In genomic region chr21:46121286-46122221, GRCh38 we compare ENCODE assay signal across 16 cellular contexts. TPM values are rescaled to one million over a fixed set of nuclear protein-coding genes. Genes with fewer than 3 reads are reported as not detected.
DNase-seq lines count a peak whose midpoint lies in the region; ATAC-seq and TF ChIP-seq lines count a peak whose summit lies in the region.
"Had no signal": no experiment of that assay in that cellular context is flagged by ENCODE, and none has a peak within 500 bp of the region (broad histone marks: within the 10 kb centered on the region; RNA-seq: fewer than 3 reads in every experiment).

No MANE protein-coding gene starts in this region.

- no peaks in the 10 kb centered on the region for H3K9me3 Mint-ChIP-seq in activated CD4-positive, alpha-beta T cell treated with anti-CD3 and anti-CD28 coated beads for 36 hours (ENCODE audit: low read depth)
- H3K9me3 Mint-ChIP-seq: activated naive CD4-positive, alpha-beta T cell treated with anti-CD3 and anti-CD28 coated beads, Interleukin-2, amount 50 U/mL, for 24 hours had no signal

- CTCF ChIA-PET in activated CD4-positive, alpha-beta T cell treated with anti-CD3 and anti-CD28 coated beads for 36 hours (lab: Charles Lee), result interaction anchor here (0.6 kb wide), 1 partner anchor 108 kb away, joined by 3 read pairs; no protein-coding TSS in a partner anchor

- H3K4me3 ChIP-seq in WERI-Rb-1 (ENCODE audit: low read depth, low read length), result no peak overlapping the region
- H3K4me3 ChIP-seq in right cardiac atrium (ENCODE audit: low read length), result no peak overlapping the region
- H3K4me3 ChIP-seq in spleen, result no peak overlapping the region
- H3K4me3 ChIP-seq: A549, GM12878, psoas muscle had no signal

- DNase-seq in activated CD4-positive, alpha-beta T cell treated with anti-CD3 and anti-CD28 coated beads for 36 hours, result peak; percentile 3
- DNase-seq in activated CD4-positive, alpha-beta T cell treated with anti-CD3 and anti-CD28 coated beads for 1 hour, result no peak
- DNase-seq in WERI-Rb-1 (peak; percentile 9), right cardiac atrium (peak; percentile 18 to 60 (median 44)), spleen (peak; percentile 56), DMS79 (lab: John Stamatoyannopoulos, UW) (no peak), ureter (ENCODE audit: low spot score) (no peak)
- DNase-seq: NCI-H1105 treated with DMSO at 0.1 percent for 48 hours, NCI-H524 treated with DMSO at 0.1 percent for 48 hours had no signal

- intact Hi-C loops in activated CD4-positive, alpha-beta T cell treated with anti-CD3 and anti-CD28 coated beads for 36 hours (cut with DNase I, micrococcal nuclease), result no loop called here
- intact Hi-C loops in right cardiac atrium (cut with DNase I) (no loop called here), spleen (cut with DNase I; ENCODE audit: low total_unique reads) (no loop called here)

- H3K27ac Mint-ChIP-seq in activated CD4-positive, alpha-beta T cell treated with anti-CD3 and anti-CD28 coated beads for 36 hours, result no peak overlapping the region
- H3K27ac Mint-ChIP-seq: activated naive CD4-positive, alpha-beta T cell treated with anti-CD3 and anti-CD28 coated beads, Interleukin-2, amount 50 U/mL, for 24 hours had no signal

- POLR2A ChIA-PET in activated CD4-positive, alpha-beta T cell treated with anti-CD3 and anti-CD28 coated beads for 36 hours (lab: Charles Lee), result no interaction called here

- no peaks in the 10 kb centered on the region for H3K4me1 Mint-ChIP-seq in activated CD4-positive, alpha-beta T cell treated with anti-CD3 and anti-CD28 coated beads for 36 hours
- H3K4me1 Mint-ChIP-seq: activated naive CD4-positive, alpha-beta T cell treated with anti-CD3 and anti-CD28 coated beads, Interleukin-2, amount 50 U/mL, for 24 hours had no signal

- 92% methylated on average over 29 of the region's 29 CpGs for WGBS in right cardiac atrium
- WGBS in spleen, 5 donors, result 85 to 92% (median 89%) methylated on average over 15 to 29 of the region's 29 CpGs

- H3K4me1 ChIP-seq in right cardiac atrium (ENCODE audit: control insufficient read depth, insufficient read depth, low read length) (no peaks in the 10 kb centered on the region), spleen (no peaks in the 10 kb centered on the region)
- H3K4me1 ChIP-seq: A549, psoas muscle had no signal

- ATAC-seq in activated CD4-positive, alpha-beta T cell treated with anti-CD3 and anti-CD28 coated beads for 36 hours, result no peak
- ATAC-seq in right cardiac atrium (no peak), GM18511 (IDR thresholded peaks at IDR 0.05; ENCODE audit: unreplicated experiment) (no peak)
- ATAC-seq: GM12878 had no signal

- H3K27ac ChIP-seq in WERI-Rb-1 (no peak overlapping the region), right cardiac atrium (ENCODE audit: low read length) (no peak overlapping the region), spleen (no peak overlapping the region)
- H3K27ac ChIP-seq: A549, psoas muscle, VCaP had no signal

- H3K27me3 ChIP-seq in WERI-Rb-1 (ENCODE audit: insufficient read depth, low read depth, severe bottlenecking) (no peaks in the 10 kb centered on the region), right cardiac atrium (ENCODE audit: control insufficient read depth, insufficient read depth) (no peaks in the 10 kb centered on the region), spleen (replicated peaks in 1 of 7) (no peaks in the 10 kb centered on the region)

- TF ChIP-seq POLR2A in spleen (IDR thresholded peaks at IDR 0.05), result no peak

- H3K9me3 ChIP-seq in WERI-Rb-1 (ENCODE audit: severe bottlenecking) (no peaks in the 10 kb centered on the region), right cardiac atrium (ENCODE audit: control insufficient read depth, low read length) (no peaks in the 10 kb centered on the region), spleen (no peaks in the 10 kb centered on the region)
- H3K9me3 ChIP-seq: A549, psoas muscle had no signal

- no peaks in the 10 kb centered on the region for H3K27me3 Mint-ChIP-seq in activated CD4-positive, alpha-beta T cell treated with anti-CD3 and anti-CD28 coated beads for 36 hours
- H3K27me3 Mint-ChIP-seq: activated naive CD4-positive, alpha-beta T cell treated with anti-CD3 and anti-CD28 coated beads, Interleukin-2, amount 50 U/mL, for 24 hours had no signal

- no peak overlapping the region for H3K4me3 Mint-ChIP-seq in activated CD4-positive, alpha-beta T cell treated with anti-CD3 and anti-CD28 coated beads for 36 hours
- H3K4me3 Mint-ChIP-seq: activated naive CD4-positive, alpha-beta T cell treated with anti-CD3 and anti-CD28 coated beads, Interleukin-2, amount 50 U/mL, for 24 hours had no signal

- H3K36me3 ChIP-seq in WERI-Rb-1 (peaks cover 25% of the 10 kb centered on the region), spleen (peaks cover 0 to 91% (median 35%) of the 10 kb centered on the region in 6 donors)

- TF ChIP-seq CTCF in WERI-Rb-1 (IDR thresholded peaks at IDR 0.05; ENCODE audit: low read depth, low read length) (no peak), spleen (IDR thresholded peaks at IDR 0.05 in 8 of 11, conservative IDR thresholded peaks at IDR 0.05 in 3 of 11) (no peak)

- peaks cover 1% of the 10 kb centered on the region for H3K36me3 Mint-ChIP-seq in activated CD4-positive, alpha-beta T cell treated with anti-CD3 and anti-CD28 coated beads for 36 hours (ENCODE audit: low read depth)
- H3K36me3 Mint-ChIP-seq: activated naive CD4-positive, alpha-beta T cell treated with anti-CD3 and anti-CD28 coated beads, Interleukin-2, amount 50 U/mL, for 24 hours had no signal

RNA-seq across cellular contexts. Expression of gene COL6A2, which starts 23.6 kb away (rescaled TPM):
- total RNA-seq in activated CD4-positive, alpha-beta T cell treated with anti-CD3 and anti-CD28 coated beads for 36 hours, result 1 to 10 TPM; 3.3 to 3.4 TPM
- total RNA-seq in right cardiac atrium (100 to 1,000 TPM; 198 to 323 (median 274) TPM), spleen (100 to 1,000 TPM; 105 to 259 (median 198) TPM), ureter (357 TPM)
- polyA plus RNA-seq in right cardiac atrium (210 TPM), spleen (100 to 1,000 TPM; 101 to 244 (median 110) TPM)

RNA-seq across cellular contexts. Expression of gene FTCD, which starts 33.8 kb away (rescaled TPM):
- total RNA-seq in activated CD4-positive, alpha-beta T cell treated with anti-CD3 and anti-CD28 coated beads for 36 hours, result under 1 TPM; 0.16 to 0.23 TPM
- total RNA-seq in right cardiac atrium (1 to 10 TPM; 1.6 to 3.5 (median 2.0) TPM), spleen (1 to 10 TPM in 1 of 7 donors, under 1 TPM in 1, not detected in 5; 0.81 to 1.7 TPM), ureter (0.91 TPM)
- polyA plus RNA-seq in right cardiac atrium (1.00 TPM), spleen (1 to 10 TPM in 1 of 3 donors, under 1 TPM in 2; 0.35 to 2.8 (median 0.38) TPM)
- total RNA-seq: dermis microvascular lymphatic vessel endothelial cell had no signal
- polyA plus RNA-seq: A549 had no signal

Comparison
In these comparisons a context has a peak if more than half of its experiments do, and no peak if none do; other contexts are left out.
1. DNase-seq: peak in activated CD4-positive, alpha-beta T cell treated with anti-CD3 and anti-CD28 coated beads for 36 hours (single experiment), WERI-Rb-1 (single experiment), right cardiac atrium (3 of 3) and spleen (single experiment); none in activated CD4-positive, alpha-beta T cell treated with anti-CD3 and anti-CD28 coated beads for 1 hour (single experiment), DMS79 (single experiment) and ureter (single experiment).
2. RNA of gene COL6A2, which starts 23.6 kb away (total RNA-seq): 357 TPM in ureter (single experiment), 198 to 323 TPM in right cardiac atrium and 105 to 259 TPM in spleen; 3.3 to 3.4 TPM in activated CD4-positive, alpha-beta T cell treated with anti-CD3 and anti-CD28 coated beads for 36 hours; every median in the first group is over 10 times any median in the second.